ENCODE assay signal across 20 cellular contexts in genomic region chr9:76680716-76681431, GRCh38.
DNase-seq lines count a peak whose midpoint lies in the region; ATAC-seq and TF ChIP-seq lines count a peak whose summit lies in the region.
"Had no signal": no experiment of that assay in that cellular context is flagged by ENCODE, and none has a peak within 500 bp of the region (broad histone marks: within the 10 kb centered on the region; RNA-seq: fewer than 3 reads in every experiment).

No MANE protein-coding gene starts in this region.

- no peaks in the 10 kb centered on the region for H3K36me3 Mint-ChIP-seq in stimulated activated effector memory CD8-positive, alpha-beta T cell treated with anti-CD3 and anti-CD28 coated beads, Interleukin-12 subunit alpha, Interleukin-12 subunit beta, amount 100 ng/mL, for 72 hours
- H3K36me3 Mint-ChIP-seq: CD8-positive, alpha-beta T cell; mesothelial cell of epicardium; natural killer cell treated with Interleukin-12 subunit alpha and Interleukin-12 subunit beta and Interleukin-15 and Interleukin-18, amount 100 ng/mL, for 72 hours had no signal

- intact Hi-C loops in psoas muscle (cut with DNase I) = no loop called here
- intact Hi-C loops in aorta (cut with DNase I) = no loop called here

- H3K4me3 ChIP-seq in GM23248 = no peak overlapping the region
- no peak overlapping the region for H3K4me3 ChIP-seq in psoas muscle
- no peak overlapping the region for H3K4me3 ChIP-seq in H7 (ENCODE audit: insufficient read depth, low read depth, low read length)
- H3K4me3 ChIP-seq in aorta (ENCODE audit: low read length in 2 of 2) = no peak overlapping the region
- H3K4me3 ChIP-seq: body of pancreas, GM12878, left ventricle myocardium inferior, thoracic aorta had no signal

- peaks cover 6% of the 10 kb centered on the region for H3K9me3 ChIP-seq in GM23248 (ENCODE audit: low read depth)
- peaks cover 4% of the 10 kb centered on the region for H3K9me3 ChIP-seq in psoas muscle
- no peaks in the 10 kb centered on the region for H3K9me3 ChIP-seq in aorta (ENCODE audit: control insufficient read depth, low read length)
- H3K9me3 ChIP-seq: body of pancreas, thoracic aorta had no signal

- H3K4me3 Mint-ChIP-seq in stimulated activated effector memory CD8-positive, alpha-beta T cell treated with anti-CD3 and anti-CD28 coated beads, Interleukin-12 subunit alpha, Interleukin-12 subunit beta, amount 100 ng/mL, for 72 hours = no peak overlapping the region
- H3K4me3 Mint-ChIP-seq: CD8-positive, alpha-beta T cell; mesothelial cell of epicardium; natural killer cell treated with Interleukin-12 subunit alpha and Interleukin-12 subunit beta and Interleukin-15 and Interleukin-18, amount 100 ng/mL, for 72 hours had no signal

- no peak overlapping the region for H3K9ac ChIP-seq in GM23248

- no peak for TF ChIP-seq CTCF in psoas muscle (IDR thresholded peaks at IDR 0.05)

- in situ Hi-C loops in GM23248 (cut with MboI) = no loop called here

- no peaks in the 10 kb centered on the region for H3K36me3 ChIP-seq in GM23248 (ENCODE audit: low read depth)
- H3K36me3 ChIP-seq in psoas muscle (ENCODE audit: insufficient read depth in 1 of 2, low read depth in 1 of 2) = no peaks in the 10 kb centered on the region
- H3K36me3 ChIP-seq in H7 (replicated peaks; ENCODE audit: control insufficient read depth, insufficient read depth, low read length) = no peaks in the 10 kb centered on the region
- H3K36me3 ChIP-seq in aorta (ENCODE audit: control insufficient read depth in 1 of 2, insufficient read depth in 2 of 2, low read length in 1 of 2) = no peaks in the 10 kb centered on the region
- H3K36me3 ChIP-seq: left ventricle myocardium inferior, thoracic aorta had no signal

- no peak overlapping the region for H3K4me2 ChIP-seq in GM23248 (ENCODE audit: unreplicated experiment)

- H2AFZ ChIP-seq in GM23248 = no peak overlapping the region

- H3K4me1 ChIP-seq in GM23248 (ENCODE audit: insufficient read depth) (no peaks in the 10 kb centered on the region), psoas muscle (no peaks in the 10 kb centered on the region), aorta (ENCODE audit: control insufficient read depth in 1 of 2, insufficient read depth in 2 of 2, low read length in 2 of 2) (peaks cover 0 to 1% of the 10 kb centered on the region in 2 donors)
- H3K4me1 ChIP-seq: left ventricle myocardium inferior had no signal

- H3K27me3 ChIP-seq in GM23248 (replicated peaks; ENCODE audit: insufficient read depth) (no peaks in the 10 kb centered on the region), psoas muscle (ENCODE audit: insufficient read depth in 3 of 3, low read length in 2 of 3) (no peaks in the 10 kb centered on the region), H7 (ENCODE audit: control insufficient read depth, insufficient read depth, low read length) (no peaks in the 10 kb centered on the region; the same call in 1 of the 2 replicates), aorta (ENCODE audit: control insufficient read depth in 1 of 2, insufficient read depth in 2 of 2, low read length in 1 of 2) (no peaks in the 10 kb centered on the region)
- H3K27me3 ChIP-seq: body of pancreas had no signal

- no peaks in the 10 kb centered on the region for H4K20me1 ChIP-seq in GM23248 (ENCODE audit: insufficient read depth)

- peak; percentile 22 for DNase-seq in activated naive CD4-positive, alpha-beta T cell treated with Interleukin-2 at 50 U/mL for 16 hours
- DNase-seq in activated naive CD4-positive, alpha-beta T cell (lab: John Stamatoyannopoulos, UW) = no peak
- DNase-seq in GM23248 (peak; percentile 24), RPMI7951 (ENCODE audit: low read depth) (peak; percentile 37), psoas muscle (no peak), H7 (no peak), aorta (no peak)
- no peak for DNase-seq in stimulated activated effector memory CD8-positive, alpha-beta T cell treated with anti-CD3 and anti-CD28 coated beads, Interleukin-12 subunit alpha, Interleukin-12 subunit beta, amount 100 ng/mL, for 72 hours (ENCODE audit: low spot score in 2 of 2)
- DNase-seq: body of pancreas; CD8-positive, alpha-beta T cell; DMS153; left ventricle myocardium inferior; NCI-H1092; NCI-H1930; SW 1271 had no signal

- H3F3A ChIP-seq in GM23248 (ENCODE audit: insufficient read depth) = no peaks in the 10 kb centered on the region

- H3K79me2 ChIP-seq in GM23248 (ENCODE audit: insufficient read depth) = no peaks in the 10 kb centered on the region

- no peaks in the 10 kb centered on the region for H3K9me2 ChIP-seq in GM23248 (ENCODE audit: insufficient read depth)

- ATAC-seq in stimulated activated effector memory CD8-positive, alpha-beta T cell treated with anti-CD3 and anti-CD28 coated beads, Interleukin-12 subunit alpha, Interleukin-12 subunit beta, amount 100 ng/mL, for 72 hours = peak; percentile 76
- ATAC-seq in psoas muscle (no peak), aorta (ENCODE audit: low FRiP score) (no peak)
- ATAC-seq: body of pancreas; CD8-positive, alpha-beta T cell; GM12878; sciatic nerve had no signal

- H3K9me3 Mint-ChIP-seq in stimulated activated effector memory CD8-positive, alpha-beta T cell treated with anti-CD3 and anti-CD28 coated beads, Interleukin-12 subunit alpha, Interleukin-12 subunit beta, amount 100 ng/mL, for 72 hours = no peaks in the 10 kb centered on the region
- H3K9me3 Mint-ChIP-seq: CD8-positive, alpha-beta T cell; natural killer cell treated with Interleukin-12 subunit alpha and Interleukin-12 subunit beta and Interleukin-15 and Interleukin-18, amount 100 ng/mL, for 72 hours had no signal

- H3K27ac Mint-ChIP-seq in stimulated activated effector memory CD8-positive, alpha-beta T cell treated with anti-CD3 and anti-CD28 coated beads, Interleukin-12 subunit alpha, Interleukin-12 subunit beta, amount 100 ng/mL, for 72 hours = peak overlapping the region; percentile 9
- H3K27ac Mint-ChIP-seq: CD8-positive, alpha-beta T cell; mesothelial cell of epicardium; natural killer cell treated with Interleukin-12 subunit alpha and Interleukin-12 subunit beta and Interleukin-15 and Interleukin-18, amount 100 ng/mL, for 72 hours had no signal

- WGBS in GM23248 (ENCODE audit: low coverage in 1 of 2, low lambda C conversion rate in 2 of 2, missing lambda C conversion rate in 2 of 2), 2 experiments = 81 to 84% methylated on average over 10 of the region's 10 CpGs
- 90 to 92% (median 91%) methylated on average over 10 of the region's 10 CpGs for WGBS in psoas muscle, 3 donors
- WGBS in aorta, 2 donors = 86 to 88% methylated on average over 10 of the region's 10 CpGs

- H3K27ac ChIP-seq in GM23248 (no peak overlapping the region), psoas muscle (no peak overlapping the region), aorta (ENCODE audit: low read depth in 1 of 2, low read length in 2 of 2) (no peak overlapping the region)
- H3K27ac ChIP-seq: body of pancreas, left ventricle myocardium inferior, thoracic aorta had no signal

- peaks cover 10% of the 10 kb centered on the region for H3K4me1 Mint-ChIP-seq in stimulated activated effector memory CD8-positive, alpha-beta T cell treated with anti-CD3 and anti-CD28 coated beads, Interleukin-12 subunit alpha, Interleukin-12 subunit beta, amount 100 ng/mL, for 72 hours
- H3K4me1 Mint-ChIP-seq: mesothelial cell of epicardium had no signal

Comparison
In these comparisons a context has a peak if more than half of its experiments do, and no peak if none do; other contexts are left out.
1. DNase-seq: peak in activated naive CD4-positive, alpha-beta T cell treated with Interleukin-2 at 50 U/mL for 16 hours (single experiment), GM23248 (single experiment) and RPMI7951 (single experiment); none in activated naive CD4-positive, alpha-beta T cell (0 of 4), stimulated activated effector memory CD8-positive, alpha-beta T cell treated with anti-CD3 and anti-CD28 coated beads, Interleukin-12 subunit alpha, Interleukin-12 subunit beta, amount 100 ng/mL, for 72 hours (0 of 2), psoas muscle (0 of 2), H7 (single experiment) and aorta (0 of 2).